Comparison of ENCODE assay signal across 17 cellular contexts in the genomic region with DNA sequence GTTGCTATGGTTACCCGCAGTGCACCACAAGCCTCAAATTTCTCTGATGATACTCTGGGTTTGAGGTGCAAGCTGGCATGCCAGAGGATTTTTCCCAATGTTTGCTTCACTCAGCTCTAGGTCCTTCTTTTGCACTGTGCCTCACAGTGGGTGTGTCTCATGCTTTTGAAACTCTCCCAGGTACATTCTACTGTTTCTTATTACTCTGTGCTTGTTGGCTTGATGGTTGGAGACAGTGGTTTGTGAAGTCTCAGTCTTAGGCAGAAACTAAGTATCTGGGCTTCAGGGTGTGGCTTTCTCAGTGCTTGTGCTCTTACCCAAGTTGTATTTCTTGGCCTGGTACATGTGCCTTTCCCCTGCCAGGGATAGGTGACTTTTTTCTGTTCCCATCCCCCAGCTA.
"Had no signal": no experiment of that assay in that cellular context is flagged by ENCODE, and none has a peak within 500 bp of the region (broad histone marks: within the 10 kb centered on the region; RNA-seq: fewer than 3 reads in every experiment).

No MANE protein-coding gene starts in this region.

- H3K27ac ChIP-seq: ascending aorta, dorsolateral prefrontal cortex, hepatocyte, neutrophil, thyroid gland had no signal

- H3K9me3 ChIP-seq: thyroid gland had no signal

- H3K4me3 ChIP-seq: ascending aorta, dorsolateral prefrontal cortex, hepatocyte, thyroid gland had no signal

- H3K4me1 Mint-ChIP-seq: activated naive CD4-positive, alpha-beta T cell treated with anti-CD3 and anti-CD28 coated beads, Interleukin-2, amount 10 ng/mL, durations not matched to agents 7 days and 5 days; endodermal cell; stimulated activated naive B cell treated with anti-CD40 and anti-IgM and Interleukin-4, amounts not matched to agents 10 μg/mL and 1 μg/mL and 100 μg/mL, for 72 hours had no signal

- H3K36me3 ChIP-seq: ascending aorta, neutrophil, thyroid gland had no signal

- H3K9me3 Mint-ChIP-seq: activated naive CD4-positive, alpha-beta T cell treated with anti-CD3 and anti-CD28 coated beads, Interleukin-2, amount 10 ng/mL, durations not matched to agents 7 days and 5 days; activated T-helper 2 cell treated with anti-CD3 and anti-CD28 coated beads, Interferon-gamma antibody, Interleukin-2, Interleukin-4, amounts not matched to agents 10 μg/mL and 5 μg/mL and 100 μg/mL, durations not matched to agents 14 hours and 24 hours and 36 hours; endodermal cell had no signal

- H2AFZ ChIP-seq: hepatocyte had no signal

- DNase-seq: activated CD4-positive, CD25-positive, alpha-beta regulatory T cell treated with anti-CD3 and anti-CD28 coated beads, Interleukin-2, amount 50 U/mL, for 72 hours; activated naive CD4-positive, alpha-beta T cell treated with anti-CD3 and anti-CD28 coated beads, Interleukin-2, amount 10 ng/mL, durations not matched to agents 7 days and 5 days; activated T-cell treated with anti-CD3 and anti-CD28 coated beads for 4 hours; dorsolateral prefrontal cortex; endodermal cell; erythroblast; kidney; left ventricle myocardium superior; stimulated activated CD4-positive, alpha-beta T cell treated with anti-CD3 and anti-CD28 coated beads, Interleukin-4, amount 100 ng/mL, for 1 hour; stimulated activated naive B cell treated with anti-CD40 and anti-IgM and Interleukin-4, amounts not matched to agents 10 μg/mL and 1 μg/mL and 100 μg/mL, for 72 hours; T-helper 1 cell; T1000; thyroid gland had no signal

- H3K27ac Mint-ChIP-seq: activated naive CD4-positive, alpha-beta T cell treated with anti-CD3 and anti-CD28 coated beads, Interleukin-2, amount 10 ng/mL, durations not matched to agents 7 days and 5 days; activated T-helper 2 cell treated with anti-CD3 and anti-CD28 coated beads, Interferon-gamma antibody, Interleukin-2, Interleukin-4, amounts not matched to agents 10 μg/mL and 5 μg/mL and 100 μg/mL, durations not matched to agents 14 hours and 24 hours and 36 hours; endodermal cell; stimulated activated naive B cell treated with anti-CD40 and anti-IgM and Interleukin-4, amounts not matched to agents 10 μg/mL and 1 μg/mL and 100 μg/mL, for 72 hours had no signal

- H3K4me1 ChIP-seq: ascending aorta, thyroid gland had no signal

- ATAC-seq: left ventricle myocardium superior; stimulated activated naive B cell treated with anti-CD40 and anti-IgM and Interleukin-4, amounts not matched to agents 10 μg/mL and 1 μg/mL and 100 μg/mL, for 72 hours had no signal

- H3K27me3 ChIP-seq: ascending aorta, hepatocyte, neutrophil, thyroid gland had no signal

- H3K36me3 Mint-ChIP-seq: activated naive CD4-positive, alpha-beta T cell treated with anti-CD3 and anti-CD28 coated beads, Interleukin-2, amount 10 ng/mL, durations not matched to agents 7 days and 5 days; stimulated activated naive B cell treated with anti-CD40 and anti-IgM and Interleukin-4, amounts not matched to agents 10 μg/mL and 1 μg/mL and 100 μg/mL, for 72 hours had no signal

- H3K4me3 Mint-ChIP-seq: activated naive CD4-positive, alpha-beta T cell treated with anti-CD3 and anti-CD28 coated beads, Interleukin-2, amount 10 ng/mL, durations not matched to agents 7 days and 5 days; endodermal cell; stimulated activated naive B cell treated with anti-CD40 and anti-IgM and Interleukin-4, amounts not matched to agents 10 μg/mL and 1 μg/mL and 100 μg/mL, for 72 hours had no signal

- H3K79me2 ChIP-seq: hepatocyte had no signal
